ENCODE assay signal across 14 cellular contexts in the genomic region with DNA sequence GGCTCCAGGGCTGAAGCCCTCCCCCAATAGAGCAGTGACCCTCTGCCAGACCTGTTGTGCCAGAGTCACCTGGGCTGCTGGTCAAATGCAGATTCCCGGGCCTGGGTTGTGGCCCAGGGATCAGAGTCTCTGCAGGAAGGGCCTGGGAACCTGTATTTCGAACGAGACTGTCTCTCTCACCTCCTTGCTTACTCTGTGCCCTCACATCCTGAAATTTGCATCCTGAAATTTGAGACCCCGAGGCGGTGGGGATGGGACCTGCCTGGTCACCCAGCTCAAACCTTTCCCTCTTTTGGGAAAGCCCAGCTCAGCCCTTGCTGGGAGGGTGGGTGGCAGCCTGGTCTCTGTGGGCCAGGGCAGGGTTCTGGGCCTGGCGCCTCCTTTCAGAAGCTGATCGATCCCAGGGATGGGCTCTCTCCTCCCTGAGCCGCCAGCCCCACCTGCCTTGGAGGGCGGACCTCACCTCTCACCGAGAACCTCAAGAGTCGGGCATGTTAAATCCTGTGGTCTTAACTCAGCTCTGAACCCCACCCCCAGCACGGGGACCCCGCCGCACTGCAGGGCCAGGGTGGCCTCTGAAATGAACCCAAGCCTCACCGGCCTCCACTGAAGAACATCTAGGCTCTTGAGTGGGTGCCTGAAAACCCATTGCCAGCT. TPM values are rescaled to one million over a fixed set of nuclear protein-coding genes. Genes with fewer than 3 reads are reported as not detected.
A peak's percentile ranks its signal among the peaks of the same experiment; 100 is the strongest.
DNase-seq lines count a peak whose midpoint lies in the region; ATAC-seq and TF ChIP-seq lines count a peak whose summit lies in the region.
"Had no signal": no experiment of that assay in that cellular context is flagged by ENCODE, and none has a peak within 500 bp of the region (broad histone marks: within the 10 kb centered on the region; RNA-seq: fewer than 3 reads in every experiment).

No MANE protein-coding gene starts in this region.

- H3K9me3 ChIP-seq in Loucy (ENCODE audit: insufficient read depth, low read depth, low read length), result no peaks in the 10 kb centered on the region
- H3K9me3 ChIP-seq in endodermal cell (ENCODE audit: control insufficient read depth, low read length), result no peaks in the 10 kb centered on the region
- peaks cover 3% of the 10 kb centered on the region for H3K9me3 ChIP-seq in trophoblast cell (ENCODE audit: insufficient read depth, low read depth, low read length)
- no peaks in the 10 kb centered on the region for H3K9me3 ChIP-seq in PC-9 (ENCODE audit: insufficient read depth, low read depth)

- H3K27me3 ChIP-seq in Loucy (ENCODE audit: insufficient read depth, low read length, poor library complexity, severe bottlenecking), result no peaks in the 10 kb centered on the region
- no peaks in the 10 kb centered on the region for H3K27me3 ChIP-seq in endodermal cell (ENCODE audit: control insufficient read depth, insufficient read depth, low read length, poor library complexity, severe bottlenecking)
- no peaks in the 10 kb centered on the region for H3K27me3 ChIP-seq in trophoblast cell (ENCODE audit: insufficient read depth, low read length)
- no peaks in the 10 kb centered on the region for H3K27me3 ChIP-seq in PC-9 (ENCODE audit: insufficient read depth, low read depth)

- DNase-seq in Right ventricle myocardium inferior (ENCODE audit: missing footprints) (peak; percentile 53), left cardiac atrium (no peak), endodermal cell (peak; percentile 75), trophoblast cell (no peak), PC-9 (no peak), ecto neural progenitor cell (ENCODE audit: low spot score) (no peak)
- DNase-seq: Calu3, NCI-H1105, NCI-H1694 treated with DMSO at 0.1 percent for 48 hours, NCI-H446, SHP77 had no signal

- no peak overlapping the region for H4K91ac ChIP-seq in trophoblast cell (ENCODE audit: low read depth, low read length)

- peak overlapping the region; percentile 27 for H2BK12ac ChIP-seq in trophoblast cell (ENCODE audit: low read length)

- peaks cover 8% of the 10 kb centered on the region for H3K79me1 ChIP-seq in trophoblast cell (ENCODE audit: low read length)

- no peak overlapping the region for H3K4me3 Mint-ChIP-seq in endodermal cell

- H3K27ac ChIP-seq in endodermal cell (ENCODE audit: low read depth, low read length), result no peak overlapping the region
- no peak overlapping the region for H3K27ac ChIP-seq in trophoblast cell (ENCODE audit: low read depth, low read length)
- H3K27ac ChIP-seq in PC-9, result no peak overlapping the region
- H3K27ac ChIP-seq: HL-60 had no signal

- H3K4me1 Mint-ChIP-seq in endodermal cell, result peaks cover 1% of the 10 kb centered on the region

- no peak overlapping the region for H3K14ac ChIP-seq in trophoblast cell (ENCODE audit: low read length)

- no peak overlapping the region for H2BK120ac ChIP-seq in trophoblast cell (ENCODE audit: insufficient read depth, low read length, poor library complexity)

- no peaks in the 10 kb centered on the region for H3K27me3 Mint-ChIP-seq in endodermal cell (ENCODE audit: insufficient read depth)

- H3K9ac ChIP-seq in Loucy (ENCODE audit: low read depth, low read length, poor library complexity, severe bottlenecking) (no peak overlapping the region), endodermal cell (ENCODE audit: extremely low read depth, low read length, poor library complexity, severe bottlenecking) (no peak overlapping the region), trophoblast cell (ENCODE audit: low read length) (no peak overlapping the region)

- H3K9me2 ChIP-seq in Loucy (replicated peaks; ENCODE audit: low read depth, low read length), result no peaks in the 10 kb centered on the region
- H3K9me2 ChIP-seq in PC-9 (ENCODE audit: insufficient read depth), result no peaks in the 10 kb centered on the region

- no peak for TF ChIP-seq CTCF in Loucy (conservative IDR thresholded peaks at IDR 0.05; ENCODE audit: low read length)
- no peak for TF ChIP-seq CTCF in endodermal cell (conservative IDR thresholded peaks at IDR 0.05)
- no peak for TF ChIP-seq CTCF in PC-9 (conservative IDR thresholded peaks at IDR 0.05)

- WGBS in endodermal cell (ENCODE audit: insufficient coverage in 1 of 2, insufficient read length in 1 of 2), 2 experiments, result 83 to 87% methylated on average over 9 to 15 of the region's 15 CpGs
- WGBS in trophoblast cell (ENCODE audit: extremely low coverage, insufficient coverage, insufficient read length), result no CpG with 5 or more reads among the region's 15 CpGs

- no peak overlapping the region for H4K8ac ChIP-seq in trophoblast cell (ENCODE audit: low read depth, low read length)

- H2AFZ ChIP-seq in Loucy (ENCODE audit: low read length) (no peak overlapping the region), trophoblast cell (ENCODE audit: insufficient read depth, low read length, poor library complexity) (no peak overlapping the region), PC-9 (no peak overlapping the region)

- H4K20me1 ChIP-seq in Loucy (ENCODE audit: insufficient read depth, low read length, poor library complexity, severe bottlenecking) (no peaks in the 10 kb centered on the region), PC-9 (ENCODE audit: insufficient read depth) (no peaks in the 10 kb centered on the region)

- POLR2A ChIA-PET in PC-9 (lab: Charles Lee; ENCODE audit: unreplicated experiment), result interaction anchor here (0.5 kb wide), 1 partner anchor 11 kb away, joined by 9 read pairs; no protein-coding TSS in a partner anchor

- peaks cover 4% of the 10 kb centered on the region for H3K36me3 Mint-ChIP-seq in endodermal cell (ENCODE audit: low read depth)

- H3K27ac Mint-ChIP-seq in endodermal cell, result no peak overlapping the region

- H2BK5ac ChIP-seq in trophoblast cell (ENCODE audit: low read depth, low read length, poor library complexity), result no peak overlapping the region

- H3K4me1 ChIP-seq in Loucy (ENCODE audit: insufficient read depth, low read length, poor library complexity, severe bottlenecking) (peaks cover 17% of the 10 kb centered on the region), endodermal cell (ENCODE audit: control insufficient read depth, insufficient read depth, low read length) (no peaks in the 10 kb centered on the region), trophoblast cell (ENCODE audit: control insufficient read depth in 1 of 2, insufficient read depth in 2 of 2, low read length in 2 of 2) (peaks cover 13 to 18% of the 10 kb centered on the region in 2 experiments), PC-9 (replicated peaks; ENCODE audit: insufficient read depth) (peaks cover 15% of the 10 kb centered on the region)

- no peak overlapping the region for H3K4ac ChIP-seq in trophoblast cell (ENCODE audit: low read depth, low read length)

- BruUV-seq in PC-9 (replicated peaks; lab: Mats Ljungman, UMichigan), result no TSS peak

- H3K4me3 ChIP-seq in Loucy (ENCODE audit: low read length, poor library complexity, severe bottlenecking), result no peak overlapping the region
- no peak overlapping the region for H3K4me3 ChIP-seq in endodermal cell (ENCODE audit: low read length)
- no peak overlapping the region for H3K4me3 ChIP-seq in trophoblast cell (ENCODE audit: low read depth, low read length)
- no peak overlapping the region for H3K4me3 ChIP-seq in PC-9

- CTCF ChIA-PET in PC-9 (lab: Charles Lee), result no interaction called here

- H3K36me3 ChIP-seq in Loucy (ENCODE audit: insufficient read depth, low read length), result no peaks in the 10 kb centered on the region
- no peaks in the 10 kb centered on the region for H3K36me3 ChIP-seq in endodermal cell (ENCODE audit: control insufficient read depth, insufficient read depth, low read length)
- no peaks in the 10 kb centered on the region for H3K36me3 ChIP-seq in trophoblast cell (ENCODE audit: control insufficient read depth in 1 of 2, insufficient read depth in 2 of 2, low read length in 2 of 2)
- H3K36me3 ChIP-seq in PC-9 (ENCODE audit: low read depth), result no peaks in the 10 kb centered on the region

- ATAC-seq in Right ventricle myocardium inferior (no peak), left cardiac atrium (no peak), GM21447 (IDR thresholded peaks at IDR 0.05; ENCODE audit: unreplicated experiment) (no peak)

- intact Hi-C loops in Right ventricle myocardium inferior (cut with DNase I) (no loop called here), left cardiac atrium (cut with DNase I) (no loop called here), PC-9 (cut with micrococcal nuclease; ENCODE audit: unreplicated experiment) (no loop called here)

- H4K12ac ChIP-seq in trophoblast cell (ENCODE audit: low read depth, low read length), result no peak overlapping the region

- no peak overlapping the region for H3K23ac ChIP-seq in trophoblast cell (ENCODE audit: low read length)

- H3F3A ChIP-seq in Loucy (ENCODE audit: low read depth) (no peaks in the 10 kb centered on the region), PC-9 (ENCODE audit: insufficient read depth, low read depth) (peaks cover 4% of the 10 kb centered on the region; the same call in 1 of the 2 replicates)

- H3K79me2 ChIP-seq in Loucy (ENCODE audit: insufficient read depth, low read length) (no peaks in the 10 kb centered on the region), trophoblast cell (ENCODE audit: control insufficient read depth, insufficient read depth, low read length, poor library complexity) (no peaks in the 10 kb centered on the region), PC-9 (ENCODE audit: low read depth) (no peaks in the 10 kb centered on the region)

- no peaks in the 10 kb centered on the region for H3K9me3 Mint-ChIP-seq in endodermal cell

- H2AK5ac ChIP-seq in trophoblast cell (ENCODE audit: low read length), result no peak overlapping the region

- no peak overlapping the region for H3K18ac ChIP-seq in trophoblast cell (ENCODE audit: low read length)

- H3K4me2 ChIP-seq in Loucy (ENCODE audit: low read depth, low read length, poor library complexity, severe bottlenecking), result peak overlapping the region; percentile 48
- no peak overlapping the region for H3K4me2 ChIP-seq in trophoblast cell (ENCODE audit: low read length)
- no peak overlapping the region for H3K4me2 ChIP-seq in PC-9

RNA-seq across cellular contexts. Expression of gene IER5L, which starts 44.0 kb away (rescaled TPM):
- total RNA-seq in Right ventricle myocardium inferior (4.6 TPM), left cardiac atrium (10 to 100 TPM in 1 of 2 donors, 1 to 10 TPM in 1; 5.4 to 13.1 TPM), endodermal cell (1 to 10 TPM; 6.8 to 8.1 TPM), PC-9 (2021) (35.5 and 37.3 TPM in 2 replicates)
- 48.3 TPM for polyA plus RNA-seq in endodermal cell (2013, experiment 1 of 2)
- polyA plus RNA-seq in endodermal cell (2013, experiment 2 of 2), result 51.1 TPM
- polyA plus RNA-seq in trophoblast cell (2013), result 63.3 and 64.2 TPM in 2 replicates

Comparison
In these comparisons a context has a peak if more than half of its experiments do, and no peak if none do; other contexts are left out.
1. DNase-seq: peak in Right ventricle myocardium inferior (single experiment) and endodermal cell (single experiment); none in left cardiac atrium (single experiment), trophoblast cell (0 of 2), PC-9 (0 of 2) and ecto neural progenitor cell (single experiment).